Comparison of ENCODE assay signal across 9 cellular contexts in genomic region chr19:51398096-51398704, GRCh38. TPM values are rescaled to one million over a fixed set of nuclear protein-coding genes. Genes with fewer than 3 reads are reported as not detected.
DNase-seq lines count a peak whose midpoint lies in the region; ATAC-seq, FAIRE-seq and TF ChIP-seq lines count a peak whose summit lies in the region.
"Had no signal": no experiment of that assay in that cellular context is flagged by ENCODE, and none has a peak within 500 bp of the region (broad histone marks: within the 10 kb centered on the region; RNA-seq: fewer than 3 reads in every experiment).

No MANE protein-coding gene starts in this region.

- no peak for ATAC-seq in naive B cell (ENCODE audit: low read depth in 2 of 2)
- ATAC-seq in activated T-helper 17 cell treated with anti-CD3 and anti-CD28 coated beads, Interleukin-2, amount 50 U/mL, for 72 hours (replicated peaks): no peak
- ATAC-seq in GM19035 (IDR thresholded peaks at IDR 0.05; ENCODE audit: unreplicated experiment): no peak
- no peak for ATAC-seq in HG03280 (IDR thresholded peaks at IDR 0.05; ENCODE audit: unreplicated experiment)
- ATAC-seq: naive thymus-derived CD8-positive, alpha-beta T cell had no signal

- no peaks in the 10 kb centered on the region for H3K9me2 ChIP-seq in Karpas-422 (replicated peaks; ENCODE audit: insufficient read depth, low read length)

- H3K4me1 ChIP-seq in Karpas-422 (ENCODE audit: low read length): peaks cover 43% of the 10 kb centered on the region

- peaks cover 9 to 19% (median 18%) of the 10 kb centered on the region in 3 donors for H3K4me1 Mint-ChIP-seq in naive B cell
- H3K4me1 Mint-ChIP-seq in activated T-helper 17 cell treated with anti-CD3 and anti-CD28 coated beads, Interleukin-2, amount 50 U/mL, for 72 hours: peaks cover 5% of the 10 kb centered on the region

- H3K9me3 Mint-ChIP-seq in naive B cell: peaks cover 7 to 16% (median 10%) of the 10 kb centered on the region in 7 donors
- peaks cover 11% of the 10 kb centered on the region for H3K9me3 Mint-ChIP-seq in activated T-helper 17 cell treated with anti-CD3 and anti-CD28 coated beads, Interleukin-2, amount 50 U/mL, for 72 hours

- in situ Hi-C loops in brain microvascular endothelial cell (cut with HindIII; ENCODE audit: low pct_ligation_motif_present, low sequenced_read_pairs): no loop called here

- no peak overlapping the region for H3K4me3 ChIP-seq in Karpas-422 (ENCODE audit: low read length)
- no peak overlapping the region for H3K4me3 ChIP-seq in brain microvascular endothelial cell (ENCODE audit: low read depth, low read length)

- DNase-seq in EH (ENCODE audit: low read depth): peak; percentile 42
- DNase-seq in Karpas-422: peak; percentile 92
- DNase-seq in brain microvascular endothelial cell: no peak
- DNase-seq in naive B cell: peak; percentile 25
- no peak for DNase-seq in GM19239 (ENCODE audit: insufficient read length, low spot score)

- TF ChIP-seq CTCF in brain microvascular endothelial cell (IDR thresholded peaks at IDR 0.05; ENCODE audit: low read depth, low read length, missing control alignments): peak; percentile 47

- H3K9ac ChIP-seq in Karpas-422 (ENCODE audit: low read length): peak overlapping the region; percentile 30

- H2AFZ ChIP-seq in Karpas-422 (ENCODE audit: low read length): no peak overlapping the region

- H3K27ac Mint-ChIP-seq in naive B cell: no peak overlapping the region
- no peak overlapping the region for H3K27ac Mint-ChIP-seq in activated T-helper 17 cell treated with anti-CD3 and anti-CD28 coated beads, Interleukin-2, amount 50 U/mL, for 72 hours
- H3K27ac Mint-ChIP-seq: naive thymus-derived CD8-positive, alpha-beta T cell had no signal

- H3K9me3 ChIP-seq in Karpas-422 (ENCODE audit: low read length): peaks cover 15% of the 10 kb centered on the region

- H3K4me3 Mint-ChIP-seq in naive B cell: no peak overlapping the region
- no peak overlapping the region for H3K4me3 Mint-ChIP-seq in activated T-helper 17 cell treated with anti-CD3 and anti-CD28 coated beads, Interleukin-2, amount 50 U/mL, for 72 hours
- H3K4me3 Mint-ChIP-seq: naive thymus-derived CD8-positive, alpha-beta T cell had no signal

- H4K20me1 ChIP-seq in Karpas-422 (ENCODE audit: insufficient read depth, low read depth, low read length): no peaks in the 10 kb centered on the region

- no peak for FAIRE-seq in GM19239 (lab: Jason Lieb, UNC)

- H3K4me2 ChIP-seq in Karpas-422 (ENCODE audit: low read depth, low read length, poor library complexity, severe bottlenecking): peak overlapping the region; percentile 43

- 0 out of 2 replicates have a peak, but pooled peaks cover 7% of the 10 kb centered on the region for H3K79me2 ChIP-seq in Karpas-422 (ENCODE audit: low read length)

- H3K36me3 ChIP-seq in Karpas-422 (ENCODE audit: insufficient read depth, low read length) (peaks cover 4% of the 10 kb centered on the region; the same call in 1 of the 2 replicates), brain microvascular endothelial cell (replicated peaks) (no peaks in the 10 kb centered on the region)

- peak overlapping the region; percentile 51 for H3K27ac ChIP-seq in Karpas-422 (ENCODE audit: low read length)
- no peak overlapping the region for H3K27ac ChIP-seq in brain microvascular endothelial cell

- H3K27me3 ChIP-seq in Karpas-422 (ENCODE audit: low read length) (no peaks in the 10 kb centered on the region), brain microvascular endothelial cell (replicated peaks) (no peaks in the 10 kb centered on the region)

- H3K27me3 Mint-ChIP-seq in naive B cell: no peaks in the 10 kb centered on the region
- H3K27me3 Mint-ChIP-seq in activated T-helper 17 cell treated with anti-CD3 and anti-CD28 coated beads, Interleukin-2, amount 50 U/mL, for 72 hours: peaks cover 3% of the 10 kb centered on the region

- H3K36me3 Mint-ChIP-seq in naive B cell: peaks cover 9 to 10% of the 10 kb centered on the region in 2 donors
- H3K36me3 Mint-ChIP-seq in activated T-helper 17 cell treated with anti-CD3 and anti-CD28 coated beads, Interleukin-2, amount 50 U/mL, for 72 hours (ENCODE audit: low read depth): peaks cover 17% of the 10 kb centered on the region

RNA-seq across cellular contexts. Expression of gene C19orf84, which starts 7.8 kb away (rescaled TPM):
- not detected in 2 replicates for total RNA-seq in Karpas-422 (2014; rRNA removed; shearing (Covaris generic); ENCODE audit: low replicate concordance)
- polyA plus RNA-seq in naive B cell (ENCODE audit: low read depth in 6 of 6): not detected
- not detected for total RNA-seq in activated T-helper 17 cell treated with anti-CD3 and anti-CD28 coated beads, Interleukin-2, amount 50 U/mL, for 72 hours
- total RNA-seq: naive thymus-derived CD8-positive, alpha-beta T cell had no signal
- polyA plus RNA-seq: naive thymus-derived CD8-positive, alpha-beta T cell had no signal

RNA-seq across cellular contexts. Expression of gene LIM2, which starts 10.4 kb away (rescaled TPM):
- not detected in 2 replicates for total RNA-seq in Karpas-422 (2014; rRNA removed; shearing (Covaris generic); ENCODE audit: low replicate concordance)
- under 1 TPM in 1 of 6 donors, not detected in 5; 0.34 TPM for polyA plus RNA-seq in naive B cell (ENCODE audit: low read depth in 6 of 6)
- under 1 TPM in 1 of 2 donors, not detected in 1; 0.40 TPM for total RNA-seq in activated T-helper 17 cell treated with anti-CD3 and anti-CD28 coated beads, Interleukin-2, amount 50 U/mL, for 72 hours
- total RNA-seq: naive thymus-derived CD8-positive, alpha-beta T cell had no signal

RNA-seq across cellular contexts. Expression of gene SIGLEC10, which starts 19.2 kb away (rescaled TPM):
- 500 and 730 TPM in 2 replicates for total RNA-seq in Karpas-422 (2014; rRNA removed; shearing (Covaris generic); ENCODE audit: low replicate concordance)
- polyA plus RNA-seq in naive B cell (ENCODE audit: low read depth in 6 of 6): 10 to 100 TPM; 43.9 to 75.2 (median 55.8) TPM
- under 1 TPM; 0.19 to 0.26 TPM for total RNA-seq in activated T-helper 17 cell treated with anti-CD3 and anti-CD28 coated beads, Interleukin-2, amount 50 U/mL, for 72 hours

RNA-seq across cellular contexts. Expression of gene NKG7, which starts 25.7 kb away (rescaled TPM):
- not detected in 2 replicates for total RNA-seq in Karpas-422 (2014; rRNA removed; shearing (Covaris generic); ENCODE audit: low replicate concordance)
- 10 to 100 TPM in 1 of 6 donors, 1 to 10 TPM in 5; 4.3 to 12.6 (median 7.2) TPM for polyA plus RNA-seq in naive B cell (ENCODE audit: low read depth in 6 of 6)
- 10 to 100 TPM; 15.2 to 19.8 TPM for total RNA-seq in activated T-helper 17 cell treated with anti-CD3 and anti-CD28 coated beads, Interleukin-2, amount 50 U/mL, for 72 hours

RNA-seq across cellular contexts. Expression of gene CLDND2, which starts 29.4 kb away (rescaled TPM):
- 2.3 TPM in 1 of 2 replicates, not detected in the other for total RNA-seq in Karpas-422 (2014; rRNA removed; shearing (Covaris generic); ENCODE audit: low replicate concordance)
- polyA plus RNA-seq in naive B cell (ENCODE audit: low read depth in 6 of 6): 1 to 10 TPM in 1 of 6 donors, under 1 TPM in 1, not detected in 4; 0.46 to 1.2 TPM
- 1 to 10 TPM in 1 of 2 donors, under 1 TPM in 1; 0.37 to 1.5 TPM for total RNA-seq in activated T-helper 17 cell treated with anti-CD3 and anti-CD28 coated beads, Interleukin-2, amount 50 U/mL, for 72 hours
- polyA plus RNA-seq: naive thymus-derived CD8-positive, alpha-beta T cell had no signal

Comparison
In these comparisons a context has a peak if more than half of its experiments do, and no peak if none do; other contexts are left out.
1. DNase-seq: peak in EH (single experiment), Karpas-422 (single experiment) and naive B cell (single experiment); none in brain microvascular endothelial cell (single experiment) and GM19239 (single experiment).
2. RNA of gene SIGLEC10, which starts 19.2 kb away (total RNA-seq): 500 to 730 TPM in Karpas-422; 0.19 to 0.26 TPM in activated T-helper 17 cell treated with anti-CD3 and anti-CD28 coated beads, Interleukin-2, amount 50 U/mL, for 72 hours; every median in the first group is over 100 times any median in the second.